Comparison of ENCODE assay signal across 9 cellular contexts in the genomic region with DNA sequence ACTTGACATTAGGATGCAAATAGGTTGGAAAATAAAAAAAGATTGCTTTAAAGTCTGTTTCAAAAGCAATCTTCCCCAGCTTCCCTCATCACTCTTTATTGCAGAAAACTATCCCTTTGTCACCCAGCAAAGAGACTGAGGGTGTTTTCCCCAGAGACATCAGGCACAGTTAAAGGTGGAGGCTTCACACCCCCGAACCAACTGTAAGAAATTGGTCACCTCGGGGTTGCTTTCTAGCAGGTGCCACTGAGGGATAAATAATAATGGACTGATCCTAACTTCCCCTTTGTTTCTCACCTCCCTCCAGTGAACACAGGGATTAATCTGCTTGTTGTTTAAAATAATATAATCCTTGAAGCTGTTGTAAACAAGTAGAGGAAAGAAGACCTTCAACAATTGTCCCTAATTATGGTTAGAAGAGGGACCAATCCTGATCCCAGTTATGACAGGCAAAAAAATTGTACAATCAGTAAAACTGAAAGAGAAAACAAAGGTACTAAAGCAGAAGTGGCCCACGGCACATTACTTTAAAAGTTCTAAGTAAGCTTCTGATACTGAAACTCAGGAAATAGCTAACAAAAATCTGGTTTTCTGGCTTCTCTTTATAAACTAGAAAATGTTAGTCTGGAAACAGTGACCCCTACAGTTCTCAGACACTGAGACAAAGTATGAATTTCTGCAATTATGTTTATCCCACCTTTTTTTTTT. TPM values are rescaled to one million over a fixed set of nuclear protein-coding genes. Genes with fewer than 3 reads are reported as not detected.
DNase-seq lines count a peak whose midpoint lies in the region; ATAC-seq and TF ChIP-seq lines count a peak whose summit lies in the region.
"Had no signal": no experiment of that assay in that cellular context is flagged by ENCODE, and none has a peak within 500 bp of the region (broad histone marks: within the 10 kb centered on the region; RNA-seq: fewer than 3 reads in every experiment).

No MANE protein-coding gene starts in this region.

- ATAC-seq in GM19324 (IDR thresholded peaks at IDR 0.05; ENCODE audit: low FRiP score, unreplicated experiment): peak; percentile 91
- ATAC-seq in HG02981 (IDR thresholded peaks at IDR 0.05; ENCODE audit: unreplicated experiment): peak; percentile 93
- no peak for ATAC-seq in RWPE2 (ENCODE audit: low read depth)
- ATAC-seq in T-cell (replicated peaks in 1 of 4): no peak

- no peak overlapping the region for H3K4me3 Mint-ChIP-seq in T-cell

- H3K4me3 ChIP-seq in BJ (ENCODE audit: low read depth, low read length) (no peak overlapping the region), RWPE2 (ENCODE audit: severe bottlenecking) (no peak overlapping the region)

- H3K4me1 Mint-ChIP-seq in T-cell: peaks cover 0 to 2% (median under 1%) of the 10 kb centered on the region in 3 donors

- no peaks in the 10 kb centered on the region for H3K9me3 ChIP-seq in RWPE2 (ENCODE audit: severe bottlenecking)
- H3K9me3 ChIP-seq: Caco-2 had no signal

- H3K27me3 ChIP-seq in BJ (ENCODE audit: control insufficient read depth, insufficient read depth, low read length) (peaks cover 8% of the 10 kb centered on the region), RWPE2 (ENCODE audit: insufficient read depth, poor library complexity, severe bottlenecking) (peaks cover 13% of the 10 kb centered on the region)

- POLR2A ChIA-PET in BJ (lab: Charles Lee): interaction anchor here (0.8 kb wide), 1 partner anchor 481 kb away, joined by 3 read pairs; no protein-coding TSS in a partner anchor
- POLR2A ChIA-PET in T-cell (lab: Charles Lee): interaction anchor here in 1 of 2 donors (0.7 kb wide), 1 partner anchor 492 kb away, joined by 4 read pairs; no protein-coding TSS in a partner anchor

- peaks cover 36 to 61% of the 10 kb centered on the region in 2 donors for H3K27me3 Mint-ChIP-seq in T-cell

- peaks cover 0 to 3% (median 0%) of the 10 kb centered on the region in 3 donors for H3K9me3 Mint-ChIP-seq in T-cell

- H3K27ac ChIP-seq in RWPE2 (ENCODE audit: poor library complexity, severe bottlenecking): no peak overlapping the region

- H3K36me3 Mint-ChIP-seq in T-cell: no peaks in the 10 kb centered on the region

- H3K27ac Mint-ChIP-seq in T-cell: no peak overlapping the region

- 0 out of 2 replicates have a peak, but pooled peaks have one; percentile 2 for TF ChIP-seq CTCF in BJ (IDR thresholded peaks at IDR 0.05; ENCODE audit: insufficient read depth, low read depth, low read length)
- TF ChIP-seq CTCF in RWPE2 (IDR thresholded peaks at IDR 0.05; ENCODE audit: poor library complexity, severe bottlenecking): peak; percentile 34

- H3K4me1 ChIP-seq in RWPE2 (ENCODE audit: insufficient read depth, poor library complexity, severe bottlenecking): no peaks in the 10 kb centered on the region
- H3K4me1 ChIP-seq: Caco-2 had no signal

- DNase-seq in BJ (ENCODE audit: low read depth) (no peak), RWPE2 (ENCODE audit: low spot score) (no peak), NCI-H2227 treated with DMSO at 0.1 percent for 48 hours (lab: John Stamatoyannopoulos, UW) (no peak), T-cell (no peak)
- DNase-seq in activated CD4-positive, CD25-positive, alpha-beta regulatory T cell treated with anti-CD3 and anti-CD28 coated beads, Interleukin-2, amount 50 U/mL, for 72 hours: no peak
- no peak for DNase-seq in stimulated activated naive CD4-positive, alpha-beta T cell (lab: John Stamatoyannopoulos, UW)
- DNase-seq: Caco-2 had no signal

- H3K36me3 ChIP-seq in BJ (ENCODE audit: control insufficient read depth, insufficient read depth, low read length) (no peaks in the 10 kb centered on the region), RWPE2 (ENCODE audit: low read depth) (no peaks in the 10 kb centered on the region)

- CTCF ChIA-PET in BJ (lab: Yijun Ruan, JAX) (interaction anchor here (0.7 to 1.5 kb wide), 2 partner anchors 15 to 17 kb away, joined by 3 read pairs; no protein-coding TSS in a partner anchor), T-cell (lab: Charles Lee) (interaction anchor here in 1 of 2 donors (0.6 kb wide), 1 partner anchor 27 kb away, joined by 3 read pairs; no protein-coding TSS in a partner anchor)

RNA-seq across cellular contexts. Expression of gene PCSK1, which starts 6.6 kb away (rescaled TPM):
- polyA plus RNA-seq in BJ (2011; rRNA removed): 0.11 TPM in 2 replicates
- 0.10 and 0.14 TPM in 2 replicates for polyA minus RNA-seq in BJ (2011; rRNA and poly(A)+ RNA removed)
- total RNA-seq in T-cell: not detected

Comparison
In these comparisons a context has a peak if more than half of its experiments do, and no peak if none do; other contexts are left out.
1. ATAC-seq: peak in GM19324 (single experiment) and HG02981 (single experiment); none in RWPE2 (single experiment) and T-cell (0 of 4).